ENCODE assay signal across 1 cellular context in the genomic region with DNA sequence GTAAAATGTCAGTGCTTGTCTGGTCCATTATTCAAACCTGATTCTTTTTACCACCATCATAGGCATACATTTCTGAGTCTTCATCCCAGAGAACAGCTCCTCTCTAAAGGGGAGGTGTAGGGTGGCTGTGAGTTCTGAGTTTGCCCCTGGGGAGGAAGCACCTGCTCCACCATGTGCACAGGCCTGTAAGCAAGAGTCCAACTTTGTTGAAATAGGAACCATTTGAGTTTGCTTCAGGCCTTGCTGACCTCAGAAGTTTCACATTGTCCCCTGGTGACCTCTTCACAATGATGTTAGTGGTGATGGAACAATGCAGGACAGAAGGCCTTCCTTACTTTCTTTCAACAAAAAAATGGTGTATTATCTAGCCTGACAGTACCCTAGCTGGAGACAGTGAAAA.
TF ChIP-seq lines count a peak whose summit lies in the region.

No MANE protein-coding gene starts in this region.

TF ChIP-seq in K562, 482 proteins besides CTCF, POLR2A, EP300 and RAD21:
- TF ChIP-seq KDM4B (IDR thresholded peaks at IDR 0.05; ENCODE audit: borderline replicate concordance in 2 of 2, low read depth in 1 of 2), result no peak
- TF ChIP-seq, protein P1, sequence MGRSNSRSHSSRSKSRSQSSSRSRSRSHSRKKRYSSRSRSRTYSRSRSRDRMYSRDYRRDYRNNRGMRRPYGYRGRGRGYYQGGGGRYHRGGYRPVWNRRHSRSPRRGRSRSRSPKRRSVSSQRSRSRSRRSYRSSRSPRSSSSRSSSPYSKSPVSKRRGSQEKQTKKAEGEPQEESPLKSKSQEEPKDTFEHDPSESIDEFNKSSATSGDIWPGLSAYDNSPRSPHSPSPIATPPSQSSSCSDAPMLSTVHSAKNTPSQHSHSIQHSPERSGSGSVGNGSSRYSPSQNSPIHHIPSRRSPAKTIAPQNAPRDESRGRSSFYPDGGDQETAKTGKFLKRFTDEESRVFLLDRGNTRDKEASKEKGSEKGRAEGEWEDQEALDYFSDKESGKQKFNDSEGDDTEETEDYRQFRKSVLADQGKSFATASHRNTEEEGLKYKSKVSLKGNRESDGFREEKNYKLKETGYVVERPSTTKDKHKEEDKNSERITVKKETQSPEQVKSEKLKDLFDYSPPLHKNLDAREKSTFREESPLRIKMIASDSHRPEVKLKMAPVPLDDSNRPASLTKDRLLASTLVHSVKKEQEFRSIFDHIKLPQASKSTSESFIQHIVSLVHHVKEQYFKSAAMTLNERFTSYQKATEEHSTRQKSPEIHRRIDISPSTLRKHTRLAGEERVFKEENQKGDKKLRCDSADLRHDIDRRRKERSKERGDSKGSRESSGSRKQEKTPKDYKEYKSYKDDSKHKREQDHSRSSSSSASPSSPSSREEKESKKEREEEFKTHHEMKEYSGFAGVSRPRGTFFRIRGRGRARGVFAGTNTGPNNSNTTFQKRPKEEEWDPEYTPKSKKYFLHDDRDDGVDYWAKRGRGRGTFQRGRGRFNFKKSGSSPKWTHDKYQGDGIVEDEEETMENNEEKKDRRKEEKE (IDR thresholded peaks at IDR 0.05; ENCODE audit: borderline replicate concordance in 1 of 2, control insufficient read depth in 1 of 2, low read depth in 2 of 2, low read length in 1 of 2), result no peak
- no peak for TF ChIP-seq HES1 (IDR thresholded peaks at IDR 0.05; ENCODE audit: low read depth)
- TF ChIP-seq, protein P2, sequence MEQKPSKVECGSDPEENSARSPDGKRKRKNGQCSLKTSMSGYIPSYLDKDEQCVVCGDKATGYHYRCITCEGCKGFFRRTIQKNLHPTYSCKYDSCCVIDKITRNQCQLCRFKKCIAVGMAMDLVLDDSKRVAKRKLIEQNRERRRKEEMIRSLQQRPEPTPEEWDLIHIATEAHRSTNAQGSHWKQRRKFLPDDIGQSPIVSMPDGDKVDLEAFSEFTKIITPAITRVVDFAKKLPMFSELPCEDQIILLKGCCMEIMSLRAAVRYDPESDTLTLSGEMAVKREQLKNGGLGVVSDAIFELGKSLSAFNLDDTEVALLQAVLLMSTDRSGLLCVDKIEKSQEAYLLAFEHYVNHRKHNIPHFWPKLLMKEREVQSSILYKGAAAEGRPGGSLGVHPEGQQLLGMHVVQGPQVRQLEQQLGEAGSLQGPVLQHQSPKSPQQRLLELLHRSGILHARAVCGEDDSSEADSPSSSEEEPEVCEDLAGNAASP (IDR thresholded peaks at IDR 0.05), result peak; percentile 66
- TF ChIP-seq ZNF121 (CRISPR knock-in tag; conservative IDR thresholded peaks at IDR 0.05), result no peak
- TF ChIP-seq E2F5 (CRISPR knock-in tag; IDR thresholded peaks at IDR 0.05), result 0 out of 2 replicates have a peak, but pooled peaks have one; percentile 26
- TF ChIP-seq ZNF174 (CRISPR knock-in tag; IDR thresholded peaks at IDR 0.05), result no peak
- no peak for TF ChIP-seq DPF2 (IDR thresholded peaks at IDR 0.05)
- TF ChIP-seq, protein P3, sequence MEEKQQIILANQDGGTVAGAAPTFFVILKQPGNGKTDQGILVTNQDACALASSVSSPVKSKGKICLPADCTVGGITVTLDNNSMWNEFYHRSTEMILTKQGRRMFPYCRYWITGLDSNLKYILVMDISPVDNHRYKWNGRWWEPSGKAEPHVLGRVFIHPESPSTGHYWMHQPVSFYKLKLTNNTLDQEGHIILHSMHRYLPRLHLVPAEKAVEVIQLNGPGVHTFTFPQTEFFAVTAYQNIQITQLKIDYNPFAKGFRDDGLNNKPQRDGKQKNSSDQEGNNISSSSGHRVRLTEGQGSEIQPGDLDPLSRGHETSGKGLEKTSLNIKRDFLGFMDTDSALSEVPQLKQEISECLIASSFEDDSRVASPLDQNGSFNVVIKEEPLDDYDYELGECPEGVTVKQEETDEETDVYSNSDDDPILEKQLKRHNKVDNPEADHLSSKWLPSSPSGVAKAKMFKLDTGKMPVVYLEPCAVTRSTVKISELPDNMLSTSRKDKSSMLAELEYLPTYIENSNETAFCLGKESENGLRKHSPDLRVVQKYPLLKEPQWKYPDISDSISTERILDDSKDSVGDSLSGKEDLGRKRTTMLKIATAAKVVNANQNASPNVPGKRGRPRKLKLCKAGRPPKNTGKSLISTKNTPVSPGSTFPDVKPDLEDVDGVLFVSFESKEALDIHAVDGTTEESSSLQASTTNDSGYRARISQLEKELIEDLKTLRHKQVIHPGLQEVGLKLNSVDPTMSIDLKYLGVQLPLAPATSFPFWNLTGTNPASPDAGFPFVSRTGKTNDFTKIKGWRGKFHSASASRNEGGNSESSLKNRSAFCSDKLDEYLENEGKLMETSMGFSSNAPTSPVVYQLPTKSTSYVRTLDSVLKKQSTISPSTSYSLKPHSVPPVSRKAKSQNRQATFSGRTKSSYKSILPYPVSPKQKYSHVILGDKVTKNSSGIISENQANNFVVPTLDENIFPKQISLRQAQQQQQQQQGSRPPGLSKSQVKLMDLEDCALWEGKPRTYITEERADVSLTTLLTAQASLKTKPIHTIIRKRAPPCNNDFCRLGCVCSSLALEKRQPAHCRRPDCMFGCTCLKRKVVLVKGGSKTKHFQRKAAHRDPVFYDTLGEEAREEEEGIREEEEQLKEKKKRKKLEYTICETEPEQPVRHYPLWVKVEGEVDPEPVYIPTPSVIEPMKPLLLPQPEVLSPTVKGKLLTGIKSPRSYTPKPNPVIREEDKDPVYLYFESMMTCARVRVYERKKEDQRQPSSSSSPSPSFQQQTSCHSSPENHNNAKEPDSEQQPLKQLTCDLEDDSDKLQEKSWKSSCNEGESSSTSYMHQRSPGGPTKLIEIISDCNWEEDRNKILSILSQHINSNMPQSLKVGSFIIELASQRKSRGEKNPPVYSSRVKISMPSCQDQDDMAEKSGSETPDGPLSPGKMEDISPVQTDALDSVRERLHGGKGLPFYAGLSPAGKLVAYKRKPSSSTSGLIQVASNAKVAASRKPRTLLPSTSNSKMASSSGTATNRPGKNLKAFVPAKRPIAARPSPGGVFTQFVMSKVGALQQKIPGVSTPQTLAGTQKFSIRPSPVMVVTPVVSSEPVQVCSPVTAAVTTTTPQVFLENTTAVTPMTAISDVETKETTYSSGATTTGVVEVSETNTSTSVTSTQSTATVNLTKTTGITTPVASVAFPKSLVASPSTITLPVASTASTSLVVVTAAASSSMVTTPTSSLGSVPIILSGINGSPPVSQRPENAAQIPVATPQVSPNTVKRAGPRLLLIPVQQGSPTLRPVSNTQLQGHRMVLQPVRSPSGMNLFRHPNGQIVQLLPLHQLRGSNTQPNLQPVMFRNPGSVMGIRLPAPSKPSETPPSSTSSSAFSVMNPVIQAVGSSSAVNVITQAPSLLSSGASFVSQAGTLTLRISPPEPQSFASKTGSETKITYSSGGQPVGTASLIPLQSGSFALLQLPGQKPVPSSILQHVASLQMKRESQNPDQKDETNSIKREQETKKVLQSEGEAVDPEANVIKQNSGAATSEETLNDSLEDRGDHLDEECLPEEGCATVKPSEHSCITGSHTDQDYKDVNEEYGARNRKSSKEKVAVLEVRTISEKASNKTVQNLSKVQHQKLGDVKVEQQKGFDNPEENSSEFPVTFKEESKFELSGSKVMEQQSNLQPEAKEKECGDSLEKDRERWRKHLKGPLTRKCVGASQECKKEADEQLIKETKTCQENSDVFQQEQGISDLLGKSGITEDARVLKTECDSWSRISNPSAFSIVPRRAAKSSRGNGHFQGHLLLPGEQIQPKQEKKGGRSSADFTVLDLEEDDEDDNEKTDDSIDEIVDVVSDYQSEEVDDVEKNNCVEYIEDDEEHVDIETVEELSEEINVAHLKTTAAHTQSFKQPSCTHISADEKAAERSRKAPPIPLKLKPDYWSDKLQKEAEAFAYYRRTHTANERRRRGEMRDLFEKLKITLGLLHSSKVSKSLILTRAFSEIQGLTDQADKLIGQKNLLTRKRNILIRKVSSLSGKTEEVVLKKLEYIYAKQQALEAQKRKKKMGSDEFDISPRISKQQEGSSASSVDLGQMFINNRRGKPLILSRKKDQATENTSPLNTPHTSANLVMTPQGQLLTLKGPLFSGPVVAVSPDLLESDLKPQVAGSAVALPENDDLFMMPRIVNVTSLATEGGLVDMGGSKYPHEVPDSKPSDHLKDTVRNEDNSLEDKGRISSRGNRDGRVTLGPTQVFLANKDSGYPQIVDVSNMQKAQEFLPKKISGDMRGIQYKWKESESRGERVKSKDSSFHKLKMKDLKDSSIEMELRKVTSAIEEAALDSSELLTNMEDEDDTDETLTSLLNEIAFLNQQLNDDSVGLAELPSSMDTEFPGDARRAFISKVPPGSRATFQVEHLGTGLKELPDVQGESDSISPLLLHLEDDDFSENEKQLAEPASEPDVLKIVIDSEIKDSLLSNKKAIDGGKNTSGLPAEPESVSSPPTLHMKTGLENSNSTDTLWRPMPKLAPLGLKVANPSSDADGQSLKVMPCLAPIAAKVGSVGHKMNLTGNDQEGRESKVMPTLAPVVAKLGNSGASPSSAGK (IDR thresholded peaks at IDR 0.05), result peak; percentile 44; the same call in 1 of the 2 replicates
- TF ChIP-seq, protein P4, sequence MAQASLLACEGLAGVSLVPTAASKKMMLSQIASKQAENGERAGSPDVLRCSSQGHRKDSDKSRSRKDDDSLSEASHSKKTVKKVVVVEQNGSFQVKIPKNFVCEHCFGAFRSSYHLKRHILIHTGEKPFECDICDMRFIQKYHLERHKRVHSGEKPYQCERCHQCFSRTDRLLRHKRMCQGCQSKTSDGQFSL (CRISPR knock-in tag; IDR thresholded peaks at IDR 0.05), result no peak
- TF ChIP-seq, protein P4 (tag; IDR thresholded peaks at IDR 0.05), result no peak
- TF ChIP-seq ZKSCAN3 (CRISPR knock-in tag; IDR thresholded peaks at IDR 0.05), result peak; percentile 43; the same call in 1 of the 2 replicates
- no peak for TF ChIP-seq ZBED1 (IDR thresholded peaks at IDR 0.05)
- TF ChIP-seq ELK1 (CRISPR knock-in tag; IDR thresholded peaks at IDR 0.05), result 0 out of 2 replicates have a peak, but pooled peaks have one; percentile 14
- TF ChIP-seq PURB (CRISPR knock-in tag; IDR thresholded peaks at IDR 0.05; ENCODE audit: low read depth), result no peak
- TF ChIP-seq, protein P5, sequence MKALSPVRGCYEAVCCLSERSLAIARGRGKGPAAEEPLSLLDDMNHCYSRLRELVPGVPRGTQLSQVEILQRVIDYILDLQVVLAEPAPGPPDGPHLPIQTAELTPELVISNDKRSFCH (CRISPR knock-in tag; IDR thresholded peaks at IDR 0.05), result no peak
- TF ChIP-seq, protein P5 (tag; IDR thresholded peaks at IDR 0.05), result no peak
- no peak for TF ChIP-seq ZNF253 (CRISPR knock-in tag; conservative IDR thresholded peaks at IDR 0.05)
- TF ChIP-seq, protein P6, sequence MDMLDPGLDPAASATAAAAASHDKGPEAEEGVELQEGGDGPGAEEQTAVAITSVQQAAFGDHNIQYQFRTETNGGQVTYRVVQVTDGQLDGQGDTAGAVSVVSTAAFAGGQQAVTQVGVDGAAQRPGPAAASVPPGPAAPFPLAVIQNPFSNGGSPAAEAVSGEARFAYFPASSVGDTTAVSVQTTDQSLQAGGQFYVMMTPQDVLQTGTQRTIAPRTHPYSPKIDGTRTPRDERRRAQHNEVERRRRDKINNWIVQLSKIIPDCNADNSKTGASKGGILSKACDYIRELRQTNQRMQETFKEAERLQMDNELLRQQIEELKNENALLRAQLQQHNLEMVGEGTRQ (CRISPR knock-in tag; IDR thresholded peaks at IDR 0.05), result no peak
- TF ChIP-seq ZKSCAN8 (CRISPR knock-in tag; IDR thresholded peaks at IDR 0.05), result 0 out of 2 replicates have a peak, but pooled peaks have one; percentile 42
TF ChIP-seq in K562: peak in this region for 6.
